8 cellular contexts compared by ENCODE assay signal in the genomic region with DNA sequence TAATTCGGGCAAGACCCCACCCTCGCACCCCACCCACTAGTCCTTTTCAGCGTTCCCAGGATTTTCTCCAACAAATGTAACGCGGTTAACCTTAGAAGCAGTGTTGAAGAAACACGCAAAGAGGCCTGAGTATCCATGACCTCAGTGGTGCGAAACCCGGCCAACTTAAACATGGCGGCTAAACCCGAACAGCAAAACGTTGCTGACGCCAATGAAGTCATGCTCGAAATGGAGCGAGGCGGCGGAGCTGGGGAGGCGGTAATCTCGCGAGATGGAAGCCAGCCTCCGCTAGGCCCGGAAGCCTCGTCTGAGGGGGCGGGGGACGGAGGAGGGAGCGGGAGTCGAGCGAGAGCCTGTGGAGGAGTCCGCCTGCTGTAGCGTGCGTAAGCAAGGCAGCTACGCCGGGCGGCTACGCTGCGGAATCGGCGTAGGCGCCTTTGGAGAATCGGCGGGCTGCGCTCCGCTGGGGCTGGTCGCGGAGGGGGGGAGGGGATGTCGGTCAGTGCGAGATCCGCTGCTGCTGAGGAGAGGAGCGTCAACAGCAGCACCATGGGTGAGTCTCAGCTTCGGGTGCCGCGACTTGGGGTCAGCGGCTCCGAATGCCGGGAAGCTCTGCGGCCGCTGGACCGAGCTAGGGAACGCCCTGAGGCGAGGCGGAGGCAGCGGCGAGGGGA. TPM values are rescaled to one million over a fixed set of nuclear protein-coding genes. Genes with fewer than 3 reads are reported as not detected.
DNase-seq lines count a peak whose midpoint lies in the region; ATAC-seq and TF ChIP-seq lines count a peak whose summit lies in the region.

A gene (plus strand): TSS at position 340 of the 674 bp plus-strand sequence. CDS start 153 bp downstream, at position 493.

- WGBS in liver, result 1% methylated on average over 62 of the region's 62 CpGs

- ATAC-seq in GM19438 (IDR thresholded peaks at IDR 0.05; ENCODE audit: low read depth, unreplicated experiment) (peak; percentile 78), HG03575 (IDR thresholded peaks at IDR 0.05; ENCODE audit: extremely low read depth, insufficient number of reproducible peaks, low FRiP score, unreplicated experiment) (peak; percentile 65)

- H3K36me3 ChIP-seq in liver (ENCODE audit: control insufficient read depth in 4 of 4, insufficient read depth in 3 of 4, low read depth in 1 of 4, low read length in 3 of 4), result no peaks in the 10 kb centered on the region

- intact Hi-C loops in activated CD4-positive, alpha-beta memory T cell treated with anti-CD3 and anti-CD28 coated beads for 36 hours (cut with micrococcal nuclease), result loop anchor here (1.0 to 10.0 kb wide), 11 partner anchors 36 to 1544 kb away; a partner anchor contains a TSS

- H3K27ac Mint-ChIP-seq in activated CD4-positive, alpha-beta memory T cell treated with anti-CD3 and anti-CD28 coated beads for 36 hours, result peak within 1 kb of the TSS; percentile 98

- POLR2A ChIA-PET in activated CD4-positive, alpha-beta memory T cell treated with anti-CD3 and anti-CD28 coated beads for 36 hours (lab: Charles Lee), result interaction anchor here (0.6 to 5.6 kb wide), 17 partner anchors 9 to 129 kb away, joined by 3 to 70 read pairs (median 6); a partner anchor contains a TSS

- no peak for TF ChIP-seq CTCF in liver (IDR thresholded peaks at IDR 0.05; ENCODE audit: low read depth, low read length, missing input control)

- TF ChIP-seq RAD21 in liver (IDR thresholded peaks at IDR 0.05), result no peak

- peaks cover 5% of the 10 kb centered on the region for H3K36me3 Mint-ChIP-seq in activated CD4-positive, alpha-beta memory T cell treated with anti-CD3 and anti-CD28 coated beads for 36 hours

- H3K4me1 Mint-ChIP-seq in activated CD4-positive, alpha-beta memory T cell treated with anti-CD3 and anti-CD28 coated beads for 36 hours (ENCODE audit: low read depth), result peaks cover 40% of the 10 kb centered on the region

- peak within 1 kb of the TSS; percentile 61 to 92 for H3K9ac ChIP-seq in liver (ENCODE audit: low read depth in 1 of 2, low read length in 2 of 2)

- no peaks in the 10 kb centered on the region for H3K9me3 Mint-ChIP-seq in activated CD4-positive, alpha-beta memory T cell treated with anti-CD3 and anti-CD28 coated beads for 36 hours

- CTCF ChIA-PET in activated CD4-positive, alpha-beta memory T cell treated with anti-CD3 and anti-CD28 coated beads for 36 hours (lab: Charles Lee), result interaction anchor here (0.7 to 4.4 kb wide), 9 partner anchors 9 to 106 kb away, joined by 3 to 46 read pairs (median 3); a partner anchor contains a TSS

- DNase-seq in CD1c-positive myeloid dendritic cell (ENCODE audit: extremely low spot score) (peak; percentile 100), NCI-H82 treated with DMSO at 0.1 percent for 48 hours (lab: John Stamatoyannopoulos, UW; ENCODE audit: unreplicated experiment) (peak; percentile 92), dermis microvascular lymphatic vessel endothelial cell (ENCODE audit: low read depth in 2 of 2) (peak; percentile 97 to 99)
- DNase-seq in activated CD4-positive, alpha-beta memory T cell treated with anti-CD3 and anti-CD28 coated beads for 36 hours, result peak; percentile 99
- DNase-seq in stimulated activated CD4-positive, alpha-beta T cell treated with anti-CD3 and anti-CD28 coated beads, Interleukin-4, amount 100 ng/mL, for 24 hours, result peak; percentile 99

- no peaks in the 10 kb centered on the region for H3K27me3 Mint-ChIP-seq in activated CD4-positive, alpha-beta memory T cell treated with anti-CD3 and anti-CD28 coated beads for 36 hours

- H3K4me3 ChIP-seq in liver (ENCODE audit: low read depth in 1 of 3, low read length in 3 of 3), result peak within 1 kb of the TSS; percentile 88 to 94 (median 93)

- peaks cover 1 to 21% (median 9%) of the 10 kb centered on the region in 4 donors for H3K4me1 ChIP-seq in liver (ENCODE audit: control insufficient read depth in 4 of 4, insufficient read depth in 4 of 4, low read length in 3 of 4)

- H3K4me3 Mint-ChIP-seq in activated CD4-positive, alpha-beta memory T cell treated with anti-CD3 and anti-CD28 coated beads for 36 hours, result peak within 1 kb of the TSS; percentile 97

- peak within 1 kb of the TSS; percentile 94 for H3K27ac ChIP-seq in liver (ENCODE audit: low read depth in 1 of 2, low read length in 2 of 2)

- H3K9me3 ChIP-seq in liver (ENCODE audit: control insufficient read depth in 4 of 4, low read length in 3 of 4), result no peaks in the 10 kb centered on the region

- no peaks in the 10 kb centered on the region for H3K27me3 ChIP-seq in liver (ENCODE audit: control insufficient read depth in 4 of 4, insufficient read depth in 4 of 4, low read length in 3 of 4)

TF ChIP-seq in liver, 16 proteins besides CTCF, POLR2A, EP300 and RAD21:
- TF ChIP-seq, protein P1, sequence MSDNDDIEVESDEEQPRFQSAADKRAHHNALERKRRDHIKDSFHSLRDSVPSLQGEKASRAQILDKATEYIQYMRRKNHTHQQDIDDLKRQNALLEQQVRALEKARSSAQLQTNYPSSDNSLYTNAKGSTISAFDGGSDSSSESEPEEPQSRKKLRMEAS (IDR thresholded peaks at IDR 0.05), result peak; percentile 87
- TF ChIP-seq HNF4G (IDR thresholded peaks at IDR 0.05) (no peak), RXRA (IDR thresholded peaks at IDR 0.05) (no peak), EGR1 (IDR thresholded peaks at IDR 0.05; ENCODE audit: low read depth in 2 of 2) (peak; percentile 100), SP1 (IDR thresholded peaks at IDR 0.05) (peak; percentile 40), TAF1 (conservative IDR thresholded peaks at IDR 0.05) (peak; percentile 96), HNF4A (conservative IDR thresholded peaks at IDR 0.05) (peak in 1 of 2 donors; percentile 8), NR2F2 (IDR thresholded peaks at IDR 0.05) (no peak), JUND (IDR thresholded peaks at IDR 0.05) (peak; percentile 77), GABPA (IDR thresholded peaks at IDR 0.05 in 1 of 2, conservative IDR thresholded peaks at IDR 0.05 in 1 of 2) (peak in 1 of 2 donors; percentile 78), FOXA2 (IDR thresholded peaks at IDR 0.05) (peak; percentile 37), YY1 (IDR thresholded peaks at IDR 0.05) (peak; percentile 100), FOXA1 (IDR thresholded peaks at IDR 0.05) (peak; percentile 13)
- TF ChIP-seq, protein P2, sequence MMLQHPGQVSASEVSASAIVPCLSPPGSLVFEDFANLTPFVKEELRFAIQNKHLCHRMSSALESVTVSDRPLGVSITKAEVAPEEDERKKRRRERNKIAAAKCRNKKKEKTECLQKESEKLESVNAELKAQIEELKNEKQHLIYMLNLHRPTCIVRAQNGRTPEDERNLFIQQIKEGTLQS (IDR thresholded peaks at IDR 0.05), result peak; percentile 42
- TF ChIP-seq, protein P3, sequence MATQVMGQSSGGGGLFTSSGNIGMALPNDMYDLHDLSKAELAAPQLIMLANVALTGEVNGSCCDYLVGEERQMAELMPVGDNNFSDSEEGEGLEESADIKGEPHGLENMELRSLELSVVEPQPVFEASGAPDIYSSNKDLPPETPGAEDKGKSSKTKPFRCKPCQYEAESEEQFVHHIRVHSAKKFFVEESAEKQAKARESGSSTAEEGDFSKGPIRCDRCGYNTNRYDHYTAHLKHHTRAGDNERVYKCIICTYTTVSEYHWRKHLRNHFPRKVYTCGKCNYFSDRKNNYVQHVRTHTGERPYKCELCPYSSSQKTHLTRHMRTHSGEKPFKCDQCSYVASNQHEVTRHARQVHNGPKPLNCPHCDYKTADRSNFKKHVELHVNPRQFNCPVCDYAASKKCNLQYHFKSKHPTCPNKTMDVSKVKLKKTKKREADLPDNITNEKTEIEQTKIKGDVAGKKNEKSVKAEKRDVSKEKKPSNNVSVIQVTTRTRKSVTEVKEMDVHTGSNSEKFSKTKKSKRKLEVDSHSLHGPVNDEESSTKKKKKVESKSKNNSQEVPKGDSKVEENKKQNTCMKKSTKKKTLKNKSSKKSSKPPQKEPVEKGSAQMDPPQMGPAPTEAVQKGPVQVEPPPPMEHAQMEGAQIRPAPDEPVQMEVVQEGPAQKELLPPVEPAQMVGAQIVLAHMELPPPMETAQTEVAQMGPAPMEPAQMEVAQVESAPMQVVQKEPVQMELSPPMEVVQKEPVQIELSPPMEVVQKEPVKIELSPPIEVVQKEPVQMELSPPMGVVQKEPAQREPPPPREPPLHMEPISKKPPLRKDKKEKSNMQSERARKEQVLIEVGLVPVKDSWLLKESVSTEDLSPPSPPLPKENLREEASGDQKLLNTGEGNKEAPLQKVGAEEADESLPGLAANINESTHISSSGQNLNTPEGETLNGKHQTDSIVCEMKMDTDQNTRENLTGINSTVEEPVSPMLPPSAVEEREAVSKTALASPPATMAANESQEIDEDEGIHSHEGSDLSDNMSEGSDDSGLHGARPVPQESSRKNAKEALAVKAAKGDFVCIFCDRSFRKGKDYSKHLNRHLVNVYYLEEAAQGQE (IDR thresholded peaks at IDR 0.05), result peak; percentile 88
- TF ChIP-seq, protein P4, sequence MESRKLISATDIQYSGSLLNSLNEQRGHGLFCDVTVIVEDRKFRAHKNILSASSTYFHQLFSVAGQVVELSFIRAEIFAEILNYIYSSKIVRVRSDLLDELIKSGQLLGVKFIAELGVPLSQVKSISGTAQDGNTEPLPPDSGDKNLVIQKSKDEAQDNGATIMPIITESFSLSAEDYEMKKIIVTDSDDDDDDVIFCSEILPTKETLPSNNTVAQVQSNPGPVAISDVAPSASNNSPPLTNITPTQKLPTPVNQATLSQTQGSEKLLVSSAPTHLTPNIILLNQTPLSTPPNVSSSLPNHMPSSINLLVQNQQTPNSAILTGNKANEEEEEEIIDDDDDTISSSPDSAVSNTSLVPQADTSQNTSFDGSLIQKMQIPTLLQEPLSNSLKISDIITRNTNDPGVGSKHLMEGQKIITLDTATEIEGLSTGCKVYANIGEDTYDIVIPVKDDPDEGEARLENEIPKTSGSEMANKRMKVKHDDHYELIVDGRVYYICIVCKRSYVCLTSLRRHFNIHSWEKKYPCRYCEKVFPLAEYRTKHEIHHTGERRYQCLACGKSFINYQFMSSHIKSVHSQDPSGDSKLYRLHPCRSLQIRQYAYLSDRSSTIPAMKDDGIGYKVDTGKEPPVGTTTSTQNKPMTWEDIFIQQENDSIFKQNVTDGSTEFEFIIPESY (IDR thresholded peaks at IDR 0.05), result peak; percentile 100

RNA-seq across cellular contexts. Expression of the gene that starts here (rescaled TPM):
- 100 to 1,000 TPM; 227 to 232 TPM for total RNA-seq in activated CD4-positive, alpha-beta memory T cell treated with anti-CD3 and anti-CD28 coated beads for 36 hours
- total RNA-seq in dermis microvascular lymphatic vessel endothelial cell (75.9 and 96.0 TPM in 2 replicates), liver (10 to 100 TPM; 51.0 to 60.6 TPM)
- 10 to 100 TPM; 48.3 to 86.1 TPM for polyA plus RNA-seq in liver

Comparison
In these comparisons a context has a peak if more than half of its experiments do, and no peak if none do; other contexts are left out.
1. Peak in every context shown above with its lines: DNase-seq, ATAC-seq, H3K4me3 ChIP-seq and H3K27ac ChIP-seq.